ENCODE assay signal across 20 cellular contexts in genomic region chr1:119330062-119330939, GRCh38. TPM values are rescaled to one million over a fixed set of nuclear protein-coding genes. Genes with fewer than 3 reads are reported as not detected.
DNase-seq lines count a peak whose midpoint lies in the region; ATAC-seq and TF ChIP-seq lines count a peak whose summit lies in the region.
"Had no signal": no experiment of that assay in that cellular context is flagged by ENCODE, and none has a peak within 500 bp of the region (broad histone marks: within the 10 kb centered on the region; RNA-seq: fewer than 3 reads in every experiment).

No MANE protein-coding gene starts in this region.

- H3K27ac ChIP-seq in urinary bladder (ENCODE audit: low read depth) (peak overlapping the region; percentile 51), thyroid gland (no peak overlapping the region)

- 44% methylated on average over 6 of the region's 6 CpGs for WGBS in urinary bladder
- WGBS in thyroid gland, 2 donors, result 84 to 85% methylated on average over 6 of the region's 6 CpGs

- no peak for TF ChIP-seq POLR2A in thyroid gland (IDR thresholded peaks at IDR 0.05)

- H3K4me3 Mint-ChIP-seq in WTC11, result no peak overlapping the region
- H3K4me3 Mint-ChIP-seq: memory B cell; naive thymus-derived CD4-positive, alpha-beta T cell had no signal

- peaks cover 36% of the 10 kb centered on the region for H3K36me3 Mint-ChIP-seq in WTC11
- H3K36me3 Mint-ChIP-seq: activated naive CD4-positive, alpha-beta T cell treated with anti-CD3 and anti-CD28 coated beads, Interleukin-2, amount 50 U/mL, for 72 hours; memory B cell; naive thymus-derived CD4-positive, alpha-beta T cell had no signal

- H3K9me3 ChIP-seq in thyroid gland, result no peaks in the 10 kb centered on the region

- peaks cover 3% of the 10 kb centered on the region for H3K4me1 ChIP-seq in urinary bladder (ENCODE audit: insufficient read depth)
- peaks cover 6 to 13% of the 10 kb centered on the region in 2 donors for H3K4me1 ChIP-seq in thyroid gland

- TF ChIP-seq CTCF in WTC11 (IDR thresholded peaks at IDR 0.05) (no peak), thyroid gland (IDR thresholded peaks at IDR 0.05) (no peak)

- peaks cover 72% of the 10 kb centered on the region for H3K4me1 Mint-ChIP-seq in WTC11

- CTCF ChIA-PET in WTC11 (lab: Charles Lee), result interaction anchor here (0.7 to 1.2 kb wide), 3 partner anchors 13 to 18 kb away, joined by 3 to 13 read pairs (median 3); no protein-coding TSS in a partner anchor

- DNase-seq in GM04503 (ENCODE audit: low read depth), result peak; percentile 11
- DNase-seq in WTC11 (ENCODE audit: low spot score), result no peak
- peak; percentile 22 for DNase-seq in fibroblast of gingiva (ENCODE audit: low read depth)
- no peak for DNase-seq in AML-193 (lab: John Stamatoyannopoulos, UW)
- no peak for DNase-seq in activated T-cell treated with anti-CD3 and anti-CD28 coated beads, Interleukin-2, amount 50 U/mL, for 1 hour
- DNase-seq in thyroid gland, result no peak
- DNase-seq: activated CD4-positive, alpha-beta T cell treated with anti-CD3 and anti-CD28 coated beads for 48 hours; DMS79; naive thymus-derived CD4-positive, alpha-beta T cell; NCI-H1092; NCI-H1930; NCI-H345; SHP77 treated with DMSO at 0.1 percent for 48 hours had no signal

- H3K27me3 ChIP-seq in thyroid gland, result no peaks in the 10 kb centered on the region

- intact Hi-C loops in thyroid gland (cut with DNase I), result no loop called here

- H3K4me3 ChIP-seq in urinary bladder (ENCODE audit: low read depth, low read length) (no peak overlapping the region), thyroid gland (replicated peaks in 1 of 3) (no peak overlapping the region)

- peak overlapping the region; percentile 99 for H3K27ac Mint-ChIP-seq in WTC11
- H3K27ac Mint-ChIP-seq: activated naive CD4-positive, alpha-beta T cell treated with anti-CD3 and anti-CD28 coated beads, Interleukin-2, amount 50 U/mL, for 72 hours; memory B cell; naive thymus-derived CD4-positive, alpha-beta T cell had no signal

- POLR2A ChIA-PET in WTC11 (lab: Charles Lee), result no interaction called here

- H3K27me3 Mint-ChIP-seq in WTC11 (ENCODE audit: low read depth), result no peaks in the 10 kb centered on the region

- no peaks in the 10 kb centered on the region for H3K36me3 ChIP-seq in urinary bladder (ENCODE audit: insufficient read depth)
- no peaks in the 10 kb centered on the region for H3K36me3 ChIP-seq in thyroid gland

- H3K9me3 Mint-ChIP-seq in WTC11, result peaks cover 4% of the 10 kb centered on the region; the same call in 1 of the 2 replicates
- H3K9me3 Mint-ChIP-seq: activated naive CD4-positive, alpha-beta T cell treated with anti-CD3 and anti-CD28 coated beads, Interleukin-2, amount 50 U/mL, for 72 hours; memory B cell had no signal

- ATAC-seq in WTC11, result no peak
- ATAC-seq: activated naive CD4-positive, alpha-beta T cell treated with anti-CD3 and anti-CD28 coated beads, Interleukin-2, amount 50 U/mL, for 72 hours; HepG2; naive thymus-derived CD4-positive, alpha-beta T cell had no signal

TF ChIP-seq in WTC11, 78 proteins besides CTCF, POLR2A, EP300 and RAD21:
- TF ChIP-seq AR (CRISPR knock-in tag; IDR thresholded peaks at IDR 0.05), result no peak

RNA-seq across cellular contexts. Expression of gene HAO2, which starts 38.3 kb away (rescaled TPM):
- total RNA-seq in WTC11 (2021) (0.53 to 1.0 TPM (median 0.80 TPM) in 3 replicates), urinary bladder (0.16 TPM), thyroid gland (not detected)
- 0.09 TPM for polyA plus RNA-seq in urinary bladder
- total RNA-seq: activated naive CD4-positive, alpha-beta T cell treated with anti-CD3 and anti-CD28 coated beads, Interleukin-2, amount 50 U/mL, for 72 hours; LHCN-M2; naive thymus-derived CD4-positive, alpha-beta T cell; omental fat pad; T-helper 1 cell treated with Interleukin-12 subunit alpha and Interleukin-12 subunit beta and Interleukin-4 antibody, amounts not matched to agents 30 ng/mL and 1 ng/mL, for 36 hours had no signal
- polyA plus RNA-seq: naive thymus-derived CD4-positive, alpha-beta T cell had no signal

Comparison
In these comparisons a context has a peak if more than half of its experiments do, and no peak if none do; other contexts are left out.
1. DNase-seq: peak in GM04503 (single experiment) and fibroblast of gingiva (single experiment); none in WTC11 (single experiment), AML-193 (0 of 2), activated T-cell treated with anti-CD3 and anti-CD28 coated beads, Interleukin-2, amount 50 U/mL, for 1 hour (single experiment) and thyroid gland (0 of 2).